Comparison of ENCODE assay signal across 13 cellular contexts in the genomic region with DNA sequence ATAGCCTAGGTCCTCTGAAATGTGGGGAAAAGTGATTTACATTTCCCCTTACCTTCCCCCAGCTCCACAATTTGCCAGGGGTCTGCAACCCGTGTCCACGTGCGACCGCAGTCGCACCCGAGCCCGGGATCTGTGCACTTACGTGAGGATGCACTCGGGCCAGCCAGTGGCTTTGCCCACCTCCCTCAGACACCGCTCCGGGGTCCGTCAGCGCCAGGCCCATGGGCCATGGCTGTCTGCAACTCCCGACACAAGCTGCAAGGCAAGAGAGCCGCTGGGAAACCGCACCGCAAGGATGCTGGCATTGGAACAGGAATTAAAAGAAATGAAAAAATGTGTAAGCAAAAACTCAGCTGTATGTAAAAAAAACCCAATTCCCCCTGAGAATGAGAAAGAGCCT. TPM values are rescaled to one million over a fixed set of nuclear protein-coding genes. Genes with fewer than 3 reads are reported as not detected.
A peak's percentile ranks its signal among the peaks of the same experiment; 100 is the strongest.
DNase-seq lines count a peak whose midpoint lies in the region; ATAC-seq and TF ChIP-seq lines count a peak whose summit lies in the region.
"Not testable (repeated sequence)": the region's sequence is repeated elsewhere in the genome, so short reads cannot be mapped to it uniquely, and the experiment has no call there.
"Had no signal": no experiment of that assay in that cellular context is flagged by ENCODE, and none has a peak within 500 bp of the region (broad histone marks: within the 10 kb centered on the region; RNA-seq: fewer than 3 reads in every experiment).

No MANE protein-coding gene starts in this region.

- not testable (repeated sequence) for TF ChIP-seq POLR2A in right lobe of liver (IDR thresholded peaks at IDR 0.05); spleen (IDR thresholded peaks at IDR 0.05)

- not testable (repeated sequence) for TF ChIP-seq CTCF in RWPE2 (IDR thresholded peaks at IDR 0.05; ENCODE audit: poor library complexity, severe bottlenecking); right lobe of liver (IDR thresholded peaks at IDR 0.05); psoas muscle (IDR thresholded peaks at IDR 0.05); spleen (IDR thresholded peaks at IDR 0.05 in 8 of 11, conservative IDR thresholded peaks at IDR 0.05 in 3 of 11)

- H3K4me3 ChIP-seq in RWPE2 (ENCODE audit: severe bottlenecking); right lobe of liver; psoas muscle; spleen: not testable (repeated sequence)

- not testable (repeated sequence) for H3K27ac Mint-ChIP-seq in natural killer cell treated with Interleukin-12 subunit alpha and Interleukin-12 subunit beta and Interleukin-15 and Interleukin-18, amount 100 ng/mL, for 72 hours

- intact Hi-C loops in right lobe of liver (cut with DNase I); psoas muscle (cut with DNase I); spleen (cut with DNase I; ENCODE audit: low total_unique reads): not testable (repeated sequence)

- H3K4me1 Mint-ChIP-seq in natural killer cell treated with Interleukin-12 subunit alpha and Interleukin-12 subunit beta and Interleukin-15 and Interleukin-18, amount 100 ng/mL, for 72 hours (ENCODE audit: low read depth in 2 of 2) = not testable (repeated sequence)

- not testable (repeated sequence) for H3K36me3 ChIP-seq in RWPE2 (ENCODE audit: low read depth); right lobe of liver; psoas muscle (ENCODE audit: insufficient read depth in 1 of 2, low read depth in 1 of 2); spleen

- H3K4me3 Mint-ChIP-seq in natural killer cell treated with Interleukin-12 subunit alpha and Interleukin-12 subunit beta and Interleukin-15 and Interleukin-18, amount 100 ng/mL, for 72 hours = not testable (repeated sequence)

- H3K27me3 Mint-ChIP-seq in natural killer cell treated with Interleukin-12 subunit alpha and Interleukin-12 subunit beta and Interleukin-15 and Interleukin-18, amount 100 ng/mL, for 72 hours = not testable (repeated sequence)

- H3K4me1 ChIP-seq in RWPE2 (ENCODE audit: insufficient read depth, poor library complexity, severe bottlenecking); right lobe of liver; psoas muscle; spleen: not testable (repeated sequence)

- H3K36me3 Mint-ChIP-seq in natural killer cell treated with Interleukin-12 subunit alpha and Interleukin-12 subunit beta and Interleukin-15 and Interleukin-18, amount 100 ng/mL, for 72 hours = not testable (repeated sequence)

- H3K27me3 ChIP-seq in RWPE2 (ENCODE audit: insufficient read depth, poor library complexity, severe bottlenecking); right lobe of liver; psoas muscle (ENCODE audit: insufficient read depth in 3 of 3, low read length in 2 of 3); spleen (replicated peaks in 1 of 7): not testable (repeated sequence)

- H3K27ac ChIP-seq in RWPE2 (ENCODE audit: poor library complexity, severe bottlenecking); right lobe of liver; psoas muscle; spleen: not testable (repeated sequence)

- H3K9me3 ChIP-seq in RWPE2 (ENCODE audit: severe bottlenecking); right lobe of liver; psoas muscle; spleen: not testable (repeated sequence)

- ATAC-seq in RWPE2 (ENCODE audit: low read depth); right lobe of liver; natural killer cell treated with Interleukin-12 subunit alpha and Interleukin-12 subunit beta and Interleukin-15 and Interleukin-18, amount 100 ng/mL, for 72 hours; psoas muscle: not testable (repeated sequence)

- DNase-seq in RWPE2 (ENCODE audit: low spot score) = peak; percentile 19
- DNase-seq in activated naive CD4-positive, alpha-beta T cell treated with anti-CD3 and anti-CD28 coated beads, Interleukin-2, amount 50 U/mL, for 16 hours = peak; percentile 3
- peak in 2 of 3 donors; percentile 0 to 21 for DNase-seq in right lobe of liver
- DNase-seq in natural killer cell treated with Interleukin-12 subunit alpha and Interleukin-12 subunit beta and Interleukin-15 and Interleukin-18, amount 100 ng/mL, for 72 hours (ENCODE audit: low spot score) = peak; percentile 56
- peak; percentile 0 to 19 for DNase-seq in psoas muscle
- peak; percentile 41 for DNase-seq in spleen

- WGBS in right lobe of liver (ENCODE audit: insufficient coverage, low coverage, low lambda C conversion rate, missing lambda C conversion rate) = no CpG with 5 or more reads among the region's 17 CpGs
- WGBS in psoas muscle, 3 donors = 88 to 91% (median 89%) methylated on average over 5 to 11 of the region's 17 CpGs
- 94 to 96% (median 95%) methylated on average over 6 to 13 of the region's 17 CpGs; no CpG with 5 or more reads in 2 of the 5 donors for WGBS in spleen, 5 donors

- H3K9me3 Mint-ChIP-seq in natural killer cell treated with Interleukin-12 subunit alpha and Interleukin-12 subunit beta and Interleukin-15 and Interleukin-18, amount 100 ng/mL, for 72 hours = not testable (repeated sequence)

RNA-seq across cellular contexts. Expression of gene GOLGA6L24, which starts 7.6 kb away (rescaled TPM):
- not detected for total RNA-seq in right lobe of liver
- not detected for total RNA-seq in natural killer cell treated with Interleukin-12 subunit alpha and Interleukin-12 subunit beta and Interleukin-15 and Interleukin-18, amount 100 ng/mL, for 72 hours
- not detected for total RNA-seq in psoas muscle
- polyA plus RNA-seq in psoas muscle = not detected
- total RNA-seq in spleen = not detected
- polyA plus RNA-seq in spleen = not detected
- total RNA-seq: A673; Caco-2; Calu3; CD4-positive, alpha-beta T cell; CD8-positive, alpha-beta T cell had no signal
- polyA plus RNA-seq: AG04450, BJ had no signal

RNA-seq across cellular contexts. Expression of gene GOLGA8F, which starts 13.0 kb away (rescaled TPM):
- not detected for total RNA-seq in right lobe of liver
- total RNA-seq in natural killer cell treated with Interleukin-12 subunit alpha and Interleukin-12 subunit beta and Interleukin-15 and Interleukin-18, amount 100 ng/mL, for 72 hours = not detected
- not detected for total RNA-seq in psoas muscle
- polyA plus RNA-seq in psoas muscle = not detected
- not detected for total RNA-seq in spleen
- polyA plus RNA-seq in spleen = not detected
- total RNA-seq: A673; Caco-2; Calu3; CD4-positive, alpha-beta T cell; CD8-positive, alpha-beta T cell had no signal
- polyA plus RNA-seq: AG04450, BJ had no signal

RNA-seq across cellular contexts. Expression of gene HERC2, which starts 43.5 kb away (rescaled TPM):
- total RNA-seq in right lobe of liver = 10 to 100 TPM; 21.8 to 30.2 (median 27.0) TPM
- 10 to 100 TPM; 42.7 to 95.8 TPM for total RNA-seq in natural killer cell treated with Interleukin-12 subunit alpha and Interleukin-12 subunit beta and Interleukin-15 and Interleukin-18, amount 100 ng/mL, for 72 hours
- 10 to 100 TPM; 40.3 to 59.7 (median 44.1) TPM for total RNA-seq in psoas muscle
- 10 to 100 TPM; 23.9 to 44.9 (median 37.7) TPM for polyA plus RNA-seq in psoas muscle
- total RNA-seq in spleen = 10 to 100 TPM; 48.8 to 79.8 (median 66.5) TPM
- polyA plus RNA-seq in spleen = 10 to 100 TPM; 16.1 to 26.0 (median 24.1) TPM

Comparison
In these comparisons a context has a peak if more than half of its experiments do, and no peak if none do; other contexts are left out.
1. DNase-seq: peak in every context shown above with its lines; median percentile 56 in natural killer cell treated with Interleukin-12 subunit alpha and Interleukin-12 subunit beta and Interleukin-15 and Interleukin-18, amount 100 ng/mL, for 72 hours; 41 in spleen; 19 in RWPE2; 10 in right lobe of liver; 10 in psoas muscle; 3 in activated naive CD4-positive, alpha-beta T cell treated with anti-CD3 and anti-CD28 coated beads, Interleukin-2, amount 50 U/mL, for 16 hours.